Comparison of ENCODE assay signal across 22 cellular contexts in genomic region chr4:73843369-73843768, GRCh38. TPM values are rescaled to one million over a fixed set of nuclear protein-coding genes. Genes with fewer than 3 reads are reported as not detected.
"Had no signal": no experiment of that assay in that cellular context is flagged by ENCODE, and none has a peak within 500 bp of the region (broad histone marks: within the 10 kb centered on the region; RNA-seq: fewer than 3 reads in every experiment).

No MANE protein-coding gene starts in this region.

- H3K27me3 ChIP-seq: ascending aorta, sigmoid colon, upper lobe of left lung had no signal

- H3K9me3 ChIP-seq: ascending aorta, mucosa of descending colon, psoas muscle, sigmoid colon, suprapubic skin, upper lobe of left lung had no signal

- H3K36me3 ChIP-seq: ascending aorta, sigmoid colon, suprapubic skin, upper lobe of left lung had no signal

- H3K27ac ChIP-seq: ascending aorta, psoas muscle, sigmoid colon, suprapubic skin, VCaP had no signal

- H3K4me3 ChIP-seq: ascending aorta, mucosa of descending colon, psoas muscle, sigmoid colon, suprapubic skin, upper lobe of left lung had no signal

- DNase-seq: activated CD4-positive, alpha-beta T cell treated with anti-CD3 and anti-CD28 coated beads for 4 hours; activated CD8-positive, alpha-beta memory T cell treated with anti-CD3 and anti-CD28 coated beads, Interleukin-2, amount 50 U/mL, for 4 hours; activated CD8-positive, alpha-beta T cell treated with anti-CD3 and anti-CD28 coated beads for 36 hours; activated T-cell treated with anti-CD3 and anti-CD28 coated beads, Interleukin-2, amount 50 U/mL, for 72 hours; cortex of kidney; effector memory CD4-positive, alpha-beta T cell; hippocampal formation; left colon; mucosa of descending colon; naive thymus-derived CD8-positive, alpha-beta T cell; nucleus accumbens; psoas muscle; sigmoid colon; stimulated activated CD4-positive, alpha-beta T cell treated with anti-CD3 and anti-CD28 coated beads, Interleukin-2, amount 100 ng/mL, for 48 hours; stimulated activated naive CD8-positive, alpha-beta T cell treated with anti-CD3 and anti-CD28 coated beads, Interleukin-15, Interleukin-2, amounts not matched to agents 100 U/mL and 50 U/mL, for 24 hours; T-helper 9 cell; upper lobe of left lung had no signal

- ATAC-seq: activated CD8-positive, alpha-beta T cell treated with anti-CD3 and anti-CD28 coated beads for 36 hours; activated T-cell treated with anti-CD3 and anti-CD28 coated beads, Interleukin-2, amount 50 U/mL, for 72 hours; left colon; mucosa of descending colon; naive thymus-derived CD8-positive, alpha-beta T cell; psoas muscle; stimulated activated naive CD8-positive, alpha-beta T cell treated with anti-CD3 and anti-CD28 coated beads, Interleukin-15, Interleukin-2, amounts not matched to agents 100 U/mL and 50 U/mL, for 24 hours had no signal

- H3K4me1 ChIP-seq: ascending aorta, psoas muscle, sigmoid colon, suprapubic skin, upper lobe of left lung had no signal

RNA-seq across cellular contexts. Expression of gene CXCL6, which starts 6.9 kb away (rescaled TPM):
- total RNA-seq: activated CD8-positive, alpha-beta T cell treated with anti-CD3 and anti-CD28 coated beads for 36 hours; activated T-cell treated with anti-CD3 and anti-CD28 coated beads, Interleukin-2, amount 50 U/mL, for 72 hours; ascending aorta; naive thymus-derived CD8-positive, alpha-beta T cell; suprapubic skin had no signal

RNA-seq across cellular contexts. Expression of gene PF4V1, which starts 9.7 kb away (rescaled TPM):
- total RNA-seq: activated CD8-positive, alpha-beta T cell treated with anti-CD3 and anti-CD28 coated beads for 36 hours; activated T-cell treated with anti-CD3 and anti-CD28 coated beads, Interleukin-2, amount 50 U/mL, for 72 hours; ascending aorta; cardiac septum; left colon; lung microvascular endothelial cell; mucosa of descending colon; naive thymus-derived CD8-positive, alpha-beta T cell; psoas muscle; sigmoid colon; suprapubic skin; upper lobe of left lung had no signal

RNA-seq across cellular contexts. Expression of gene CXCL1, which starts 25.8 kb away (rescaled TPM):
- total RNA-seq: activated CD8-positive, alpha-beta T cell treated with anti-CD3 and anti-CD28 coated beads for 36 hours; activated T-cell treated with anti-CD3 and anti-CD28 coated beads, Interleukin-2, amount 50 U/mL, for 72 hours; naive thymus-derived CD8-positive, alpha-beta T cell had no signal
